In the genomic region with DNA sequence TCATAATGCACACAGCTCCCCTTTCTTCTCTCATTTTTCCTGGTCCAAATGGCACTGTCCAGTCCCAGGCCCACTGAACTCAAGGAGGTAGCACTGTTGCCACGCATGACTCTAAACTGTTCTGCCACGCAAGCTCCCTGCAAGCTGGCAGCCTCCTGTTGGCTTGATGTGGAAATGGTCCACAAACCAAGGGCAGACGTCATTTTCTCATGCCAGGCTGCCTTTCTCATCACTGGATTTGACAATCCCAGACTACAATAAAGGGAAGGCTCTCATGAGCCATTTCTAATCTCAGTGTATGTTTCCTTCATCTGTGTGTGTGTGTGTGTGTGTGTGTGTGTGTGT, we compare ENCODE assay signal across 37 cellular contexts. TPM values are rescaled to one million over a fixed set of nuclear protein-coding genes. Genes with fewer than 3 reads are reported as not detected.
"Had no signal": no experiment of that assay in that cellular context is flagged by ENCODE, and none has a peak within 500 bp of the region (broad histone marks: within the 10 kb centered on the region; RNA-seq: fewer than 3 reads in every experiment).

No MANE protein-coding gene starts in this region.

- H3K4me1 ChIP-seq: adrenal gland, body of pancreas, breast epithelium had no signal

- H3K4me3 Mint-ChIP-seq: activated B cell treated with CpG ODN at 0.5 μM for 24 hours; activated CD4-positive, alpha-beta memory T cell treated with anti-CD3 and anti-CD28 coated beads for 36 hours; activated CD4-positive, alpha-beta T cell treated with anti-CD3 and anti-CD28 coated beads, Interleukin-2, amount 10 ng/mL, durations not matched to agents 24 days and 14 days; activated CD8-positive, alpha-beta T cell treated with anti-CD3 and anti-CD28 coated beads for 36 hours; activated naive CD4-positive, alpha-beta T cell treated with anti-CD3 and anti-CD28 coated beads for 36 hours; activated naive CD8-positive, alpha-beta T cell treated with anti-CD3 and anti-CD28 coated beads for 36 hours; activated T-cell treated with anti-CD3 and anti-CD28 coated beads, Interleukin-2, amount 50 U/mL, for 4 hours; activated T-cell treated with anti-CD3 and anti-CD28 coated beads, Interleukin-2, amount 50 U/mL, for 72 hours; activated T-helper 1 cell treated with anti-CD3 and anti-CD28 coated beads, Interleukin-12 subunit alpha, Interleukin-12 subunit beta, Interleukin-2, Interleukin-4 antibody, amounts not matched to agents 30 ng/mL and 10 ng/mL and 1 ng/mL, durations not matched to agents 14 hours and 24 hours and 36 hours; activated T-helper 17 cell treated with anti-CD3 and anti-CD28 coated beads, Interleukin-2, amount 50 U/mL, for 72 hours; T-helper 1 cell treated with Interleukin-12 subunit alpha and Interleukin-12 subunit beta and Interleukin-4 antibody, amounts not matched to agents 30 μg/mL and 1 μg/mL, for 36 hours; T-helper 2 cell treated with Interferon-gamma antibody and Interleukin-4, amounts not matched to agents 5 μg/mL and 100 μg/mL, for 36 hours had no signal

- H3K27ac ChIP-seq: adrenal gland, body of pancreas, brain microvascular endothelial cell, breast epithelium, VCaP had no signal

- H3K27me3 ChIP-seq: adrenal gland, body of pancreas, brain microvascular endothelial cell had no signal

- H3K4me3 ChIP-seq: adrenal gland, body of pancreas, breast epithelium had no signal

- H3K4me1 Mint-ChIP-seq: activated B cell treated with CpG ODN at 0.5 μM for 24 hours; activated CD4-positive, alpha-beta T cell treated with anti-CD3 and anti-CD28 coated beads, Interleukin-2, amount 10 ng/mL, durations not matched to agents 24 days and 14 days; activated T-helper 17 cell treated with anti-CD3 and anti-CD28 coated beads, Interleukin-2, amount 50 U/mL, for 72 hours had no signal

- H3K9me3 Mint-ChIP-seq: activated CD4-positive, alpha-beta T cell treated with anti-CD3 and anti-CD28 coated beads, Interleukin-2, amount 10 ng/mL, durations not matched to agents 24 days and 14 days; activated CD8-positive, alpha-beta T cell treated with anti-CD3 and anti-CD28 coated beads for 36 hours; activated naive CD4-positive, alpha-beta T cell treated with anti-CD3 and anti-CD28 coated beads, Interleukin-2, amount 50 U/mL, for 72 hours; activated naive CD8-positive, alpha-beta T cell treated with anti-CD3 and anti-CD28 coated beads for 36 hours; activated T-cell treated with anti-CD3 and anti-CD28 coated beads, Interleukin-2, amount 50 U/mL, for 72 hours; activated T-helper 17 cell treated with anti-CD3 and anti-CD28 coated beads, Interleukin-2, amount 50 U/mL, for 72 hours; T-helper 1 cell treated with Interleukin-12 subunit alpha and Interleukin-12 subunit beta and Interleukin-4 antibody, amounts not matched to agents 30 μg/mL and 1 μg/mL, for 36 hours; T-helper 2 cell treated with Interferon-gamma antibody and Interleukin-4, amounts not matched to agents 5 μg/mL and 100 μg/mL, for 36 hours had no signal

- ATAC-seq: activated CD8-positive, alpha-beta T cell treated with anti-CD3 and anti-CD28 coated beads for 36 hours; activated naive CD4-positive, alpha-beta T cell treated with anti-CD3 and anti-CD28 coated beads, Interleukin-2, amount 50 U/mL, for 72 hours; activated T-cell treated with anti-CD3 and anti-CD28 coated beads, Interleukin-2, amount 50 U/mL, for 4 hours; activated T-cell treated with anti-CD3 and anti-CD28 coated beads, Interleukin-2, amount 50 U/mL, for 72 hours; activated T-helper 17 cell treated with anti-CD3 and anti-CD28 coated beads, Interleukin-2, amount 50 U/mL, for 72 hours; body of pancreas had no signal

- H3K27ac Mint-ChIP-seq: activated B cell treated with CpG ODN at 0.5 μM for 24 hours; activated CD4-positive, alpha-beta memory T cell treated with anti-CD3 and anti-CD28 coated beads for 36 hours; activated CD4-positive, alpha-beta T cell treated with anti-CD3 and anti-CD28 coated beads, Interleukin-2, amount 10 ng/mL, durations not matched to agents 24 days and 14 days; activated CD8-positive, alpha-beta T cell treated with anti-CD3 and anti-CD28 coated beads for 36 hours; activated naive CD4-positive, alpha-beta T cell treated with anti-CD3 and anti-CD28 coated beads for 36 hours; activated naive CD4-positive, alpha-beta T cell treated with anti-CD3 and anti-CD28 coated beads, Interleukin-2, amount 50 U/mL, for 72 hours; activated naive CD8-positive, alpha-beta T cell treated with anti-CD3 and anti-CD28 coated beads for 36 hours; activated T-cell treated with anti-CD3 and anti-CD28 coated beads, Interleukin-2, amount 50 U/mL, for 72 hours; activated T-helper 1 cell treated with anti-CD3 and anti-CD28 coated beads, Interleukin-12 subunit alpha, Interleukin-12 subunit beta, Interleukin-2, Interleukin-4 antibody, amounts not matched to agents 30 ng/mL and 10 ng/mL and 1 ng/mL, durations not matched to agents 14 hours and 24 hours and 36 hours; activated T-helper 17 cell treated with anti-CD3 and anti-CD28 coated beads, Interleukin-2, amount 50 U/mL, for 72 hours; T-helper 1 cell treated with Interleukin-12 subunit alpha and Interleukin-12 subunit beta and Interleukin-4 antibody, amounts not matched to agents 30 μg/mL and 1 μg/mL, for 36 hours; T-helper 2 cell treated with Interferon-gamma antibody and Interleukin-4, amounts not matched to agents 5 μg/mL and 100 μg/mL, for 36 hours had no signal

- H3K9me3 ChIP-seq: adrenal gland, body of pancreas, breast epithelium had no signal

- H3K36me3 Mint-ChIP-seq: activated CD4-positive, alpha-beta memory T cell treated with anti-CD3 and anti-CD28 coated beads for 36 hours; activated naive CD4-positive, alpha-beta T cell treated with anti-CD3 and anti-CD28 coated beads, Interleukin-2, amount 50 U/mL, for 72 hours; activated naive CD8-positive, alpha-beta T cell treated with anti-CD3 and anti-CD28 coated beads for 36 hours had no signal

- H3K36me3 ChIP-seq: adrenal gland, brain microvascular endothelial cell, breast epithelium had no signal

- DNase-seq: activated B cell treated with CpG ODN at 0.5 μM for 24 hours; activated CD4-positive, alpha-beta memory T cell treated with anti-CD3 and anti-CD28 coated beads for 36 hours; activated CD4-positive, alpha-beta T cell treated with anti-CD3 and anti-CD28 coated beads for 4 hours; activated CD4-positive, alpha-beta T cell treated with anti-CD3 and anti-CD28 coated beads, Interleukin-2, amount 10 ng/mL, durations not matched to agents 24 days and 14 days; activated CD4-positive, alpha-beta T cell treated with anti-CD3 and anti-CD28 coated beads, Interleukin-2, amount 50 U/mL, for 1 hour; activated CD4-positive, alpha-beta T cell treated with anti-CD3 and anti-CD28 coated beads, Interleukin-2, amount 50 U/mL, for 4 hours; activated CD4-positive, CD25-positive, alpha-beta regulatory T cell treated with anti-CD3 and anti-CD28 coated beads, Interleukin-2, amount 50 U/mL, for 72 hours; activated CD8-positive, alpha-beta memory T cell treated with anti-CD3 and anti-CD28 coated beads, Interleukin-2, amount 50 U/mL, for 4 hours; activated CD8-positive, alpha-beta T cell treated with anti-CD3 and anti-CD28 coated beads for 36 hours; activated effector memory CD4-positive, alpha-beta T cell treated with anti-CD3 and anti-CD28 coated beads, Interleukin-2, amount 50 U/mL, for 16 hours; activated gamma-delta T cell treated with Interleukin-2 at 50 U/mL for 16 hours; activated naive CD4-positive, alpha-beta T cell; activated naive CD4-positive, alpha-beta T cell treated with anti-CD3 and anti-CD28 coated beads for 36 hours; activated naive CD4-positive, alpha-beta T cell treated with anti-CD3 and anti-CD28 coated beads, Interleukin-2, amount 50 U/mL, for 16 hours; activated naive CD8-positive, alpha-beta T cell treated with anti-CD3 and anti-CD28 coated beads for 36 hours; activated T-cell treated with anti-CD3 and anti-CD28 coated beads for 4 hours; activated T-cell treated with anti-CD3 and anti-CD28 coated beads, Interleukin-2, amount 50 U/mL, for 1 hour; activated T-cell treated with anti-CD3 and anti-CD28 coated beads, Interleukin-2, amount 50 U/mL, for 4 hours; activated T-cell treated with anti-CD3 and anti-CD28 coated beads, Interleukin-2, amount 50 U/mL, for 72 hours; adrenal gland; amniotic stem cell; aorta; body of pancreas; brain microvascular endothelial cell; central memory CD4-positive, alpha-beta T cell; T-helper 2 cell; T-helper 9 cell had no signal

RNA-seq across cellular contexts. Expression of a gene that starts 22.4 kb away (rescaled TPM):
- total RNA-seq: activated B cell treated with CpG ODN at 0.5 μM for 24 hours; activated CD4-positive, alpha-beta memory T cell treated with anti-CD3 and anti-CD28 coated beads for 36 hours; activated CD4-positive, alpha-beta T cell treated with anti-CD3 and anti-CD28 coated beads, Interleukin-2, amount 10 ng/mL, durations not matched to agents 24 days and 14 days; activated CD8-positive, alpha-beta memory T cell treated with anti-CD3 and anti-CD28 coated beads for 36 hours; activated CD8-positive, alpha-beta T cell treated with anti-CD3 and anti-CD28 coated beads for 36 hours; activated naive CD4-positive, alpha-beta T cell treated with anti-CD3 and anti-CD28 coated beads for 36 hours; activated naive CD4-positive, alpha-beta T cell treated with anti-CD3 and anti-CD28 coated beads, Interleukin-2, amount 50 U/mL, for 72 hours; activated naive CD8-positive, alpha-beta T cell treated with anti-CD3 and anti-CD28 coated beads for 36 hours; activated T-cell treated with anti-CD3 and anti-CD28 coated beads, Interleukin-2, amount 50 U/mL, for 4 hours; activated T-cell treated with anti-CD3 and anti-CD28 coated beads, Interleukin-2, amount 50 U/mL, for 72 hours; activated T-helper 1 cell treated with anti-CD3 and anti-CD28 coated beads, Interleukin-12 subunit alpha, Interleukin-12 subunit beta, Interleukin-2, Interleukin-4 antibody, amounts not matched to agents 30 ng/mL and 10 ng/mL and 1 ng/mL, durations not matched to agents 14 hours and 24 hours and 36 hours; activated T-helper 17 cell treated with anti-CD3 and anti-CD28 coated beads, Interleukin-2, amount 50 U/mL, for 72 hours; adrenal gland; aorta; astrocyte; body of pancreas; breast epithelium; cardiac septum had no signal
- polyA plus RNA-seq: adrenal gland, aorta had no signal
